ENCODE assay signal across 1 cellular context in genomic region chr20:31560900-31561598, GRCh38.
TF ChIP-seq lines count a peak whose summit lies in the region.

No MANE protein-coding gene starts in this region.

TF ChIP-seq in H1, 55 proteins besides CTCF, POLR2A, EP300 and RAD21:
- TF ChIP-seq NRF1 (IDR thresholded peaks at IDR 0.05; ENCODE audit: low read depth, low read length) (no peak), POU5F1 (IDR thresholded peaks at IDR 0.05; ENCODE audit: low read depth, low read length) (no peak), SP2 (IDR thresholded peaks at IDR 0.05; ENCODE audit: low read length) (no peak), SAP30 (IDR thresholded peaks at IDR 0.05; ENCODE audit: insufficient read depth, insufficient replicate concordance, low read length) (no peak), SP4 (IDR thresholded peaks at IDR 0.05; ENCODE audit: low read length) (no peak), BCL11A (IDR thresholded peaks at IDR 0.05; ENCODE audit: low read depth in 2 of 2, low read length in 2 of 2) (no peak), RFX5 (IDR thresholded peaks at IDR 0.05; ENCODE audit: borderline replicate concordance, low read depth, low read length) (no peak), CEBPB (IDR thresholded peaks at IDR 0.05; ENCODE audit: low read depth, low read length) (no peak), NANOG (IDR thresholded peaks at IDR 0.05; ENCODE audit: insufficient read depth, low read depth, low read length, poor library complexity, severe bottlenecking) (no peak), CBX5 (IDR thresholded peaks at IDR 0.05; ENCODE audit: low read depth, low read length) (no peak), BRCA1 (IDR thresholded peaks at IDR 0.05; ENCODE audit: low read depth, low read length) (no peak)
TF ChIP-seq in H1: peak in this region for 0.
